ENCODE assay signal across 23 cellular contexts in the genomic region with DNA sequence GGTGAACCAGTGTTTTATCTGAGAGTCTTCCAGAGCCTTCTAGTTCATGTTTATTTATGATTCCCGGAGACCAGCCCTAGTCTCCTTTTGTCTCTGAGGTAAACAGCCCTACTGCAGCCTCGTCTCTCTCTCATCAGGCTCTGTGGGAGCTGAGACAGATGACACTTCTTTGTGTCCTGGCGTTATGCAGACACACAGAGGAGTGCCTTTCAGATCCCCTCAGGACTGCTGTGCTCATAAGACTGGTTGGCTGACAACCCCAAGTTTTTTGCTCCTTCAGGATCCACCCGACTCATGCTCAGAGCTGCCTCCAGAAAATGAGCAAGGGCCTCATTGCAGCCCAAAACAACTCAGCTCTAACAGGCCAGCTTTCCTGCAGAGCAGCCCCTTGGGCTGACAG.
DNase-seq lines count a peak whose midpoint lies in the region; ATAC-seq and TF ChIP-seq lines count a peak whose summit lies in the region.
"Had no signal": no experiment of that assay in that cellular context is flagged by ENCODE, and none has a peak within 500 bp of the region (broad histone marks: within the 10 kb centered on the region; RNA-seq: fewer than 3 reads in every experiment).

No MANE protein-coding gene starts in this region.

- H3K36me3 ChIP-seq in BLaER1 (no peaks in the 10 kb centered on the region), endodermal cell (ENCODE audit: control insufficient read depth, insufficient read depth, low read length) (no peaks in the 10 kb centered on the region), neuronal stem cell (replicated peaks in 1 of 2; ENCODE audit: control insufficient read depth in 2 of 2, insufficient read depth in 2 of 2, low read length in 2 of 2) (no peaks in the 10 kb centered on the region)

- DNase-seq in H9, result no peak
- peak; percentile 50 for DNase-seq in endodermal cell
- DNase-seq in neuronal stem cell (ENCODE audit: low spot score), result no peak
- no peak for DNase-seq in HFFc6
- DNase-seq in mesenteric fat pad (ENCODE audit: low spot score), result no peak
- no peak for DNase-seq in CD14-positive monocyte (ENCODE audit: low spot score)
- DNase-seq: Caco-2; CD4-positive, alpha-beta memory T cell; DND-41; NCI-H1092; NCI-H1436 treated with DMSO at 0.1 percent for 48 hours; NCI-H1930; NCI-H2171; NCI-H446 treated with DMSO at 0.1 percent for 48 hours; NCI-H526 treated with DMSO at 0.1 percent for 48 hours; PC-9; SHP77 treated with DMSO at 0.1 percent for 48 hours; SK-N-SH had no signal

- TF ChIP-seq CTCF in H9 (conservative IDR thresholded peaks at IDR 0.05), result no peak
- TF ChIP-seq CTCF in endodermal cell (conservative IDR thresholded peaks at IDR 0.05), result no peak
- TF ChIP-seq CTCF in HFFc6 (IDR thresholded peaks at IDR 0.05), result no peak
- no peak for TF ChIP-seq CTCF in CD14-positive monocyte (IDR thresholded peaks at IDR 0.05)

- H2BK120ac ChIP-seq in H9 (ENCODE audit: low read depth, low read length, poor library complexity, severe bottlenecking) (no peak overlapping the region), neuronal stem cell (ENCODE audit: low read depth, low read length) (no peak overlapping the region)

- WGBS in H9 (ENCODE audit: extremely low coverage, insufficient read length, low lambda C conversion rate), result no CpG with 5 or more reads among the region's 4 CpGs
- 34 to 62% methylated on average over 4 of the region's 4 CpGs for WGBS in endodermal cell (ENCODE audit: insufficient coverage in 1 of 2, insufficient read length in 1 of 2), 2 experiments
- WGBS in neuronal stem cell (ENCODE audit: extremely low coverage in 2 of 2, insufficient read length in 2 of 2, insufficient replicate concordance in 1 of 2), 2 donors, result no CpG with 5 or more reads among the region's 4 CpGs

- no peak overlapping the region for H3K9ac ChIP-seq in BLaER1
- no peak overlapping the region for H3K9ac ChIP-seq in H9 (ENCODE audit: extremely low read depth, insufficient read length, low read length)
- no peak overlapping the region for H3K9ac ChIP-seq in endodermal cell (ENCODE audit: extremely low read depth, low read length, poor library complexity, severe bottlenecking)
- no peak overlapping the region for H3K9ac ChIP-seq in neuronal stem cell (ENCODE audit: low read depth, low read length, poor library complexity)
- H3K9ac ChIP-seq: SK-N-SH had no signal

- no peaks in the 10 kb centered on the region for H3K79me2 ChIP-seq in H9 (ENCODE audit: insufficient read depth, low read length)

- no peak overlapping the region for H2BK20ac ChIP-seq in H9 (ENCODE audit: low read depth, low read length, poor library complexity, severe bottlenecking)

- H2BK15ac ChIP-seq in H9 (ENCODE audit: low read depth, low read length) (no peak overlapping the region), neuronal stem cell (ENCODE audit: low read length) (no peak overlapping the region)

- H3K4me1 ChIP-seq in BLaER1 (peaks cover 46% of the 10 kb centered on the region), H9 (ENCODE audit: insufficient read depth, low read length) (no peaks in the 10 kb centered on the region), endodermal cell (ENCODE audit: control insufficient read depth, insufficient read depth, low read length) (no peaks in the 10 kb centered on the region), neuronal stem cell (ENCODE audit: control insufficient read depth in 2 of 2, insufficient read depth in 1 of 2, low read depth in 1 of 2, low read length in 2 of 2) (peaks cover 0 to 4% of the 10 kb centered on the region in 2 donors)
- H3K4me1 ChIP-seq: Caco-2 had no signal

- H3T11ph ChIP-seq in H9 (ENCODE audit: low read length), result no peak overlapping the region

- H3K79me1 ChIP-seq in H9 (ENCODE audit: insufficient read depth, low read depth, low read length, poor library complexity, severe bottlenecking) (no peaks in the 10 kb centered on the region), neuronal stem cell (ENCODE audit: low read depth, low read length) (no peaks in the 10 kb centered on the region)

- H3K27ac ChIP-seq in BLaER1, result 0 out of 2 replicates have a peak overlapping the region, but pooled peaks have one; percentile 22
- no peak overlapping the region for H3K27ac ChIP-seq in H9 (ENCODE audit: insufficient read length, low read depth, low read length)
- H3K27ac ChIP-seq in endodermal cell (ENCODE audit: low read depth, low read length), result peak overlapping the region; percentile 91
- H3K27ac ChIP-seq in neuronal stem cell (replicated peaks; ENCODE audit: low read length), result no peak overlapping the region
- H3K27ac ChIP-seq: PC-9, RWPE1 had no signal

- H3K36me3 Mint-ChIP-seq in H9 (ENCODE audit: insufficient read depth in 1 of 3, low read depth in 3 of 3), result no peaks in the 10 kb centered on the region
- H3K36me3 Mint-ChIP-seq in endodermal cell (ENCODE audit: low read depth), result no peaks in the 10 kb centered on the region
- H3K36me3 Mint-ChIP-seq in HFFc6 (ENCODE audit: low read depth), result 0 out of 2 replicates have a peak, but pooled peaks cover 7% of the 10 kb centered on the region
- no peaks in the 10 kb centered on the region for H3K36me3 Mint-ChIP-seq in CD14-positive monocyte
- H3K36me3 Mint-ChIP-seq: CD4-positive, alpha-beta memory T cell had no signal

- H3K27me3 ChIP-seq in BLaER1 (no peaks in the 10 kb centered on the region), H9 (ENCODE audit: insufficient read depth, low read length) (no peaks in the 10 kb centered on the region), endodermal cell (ENCODE audit: control insufficient read depth, insufficient read depth, low read length, poor library complexity, severe bottlenecking) (no peaks in the 10 kb centered on the region), neuronal stem cell (ENCODE audit: control insufficient read depth in 3 of 3, insufficient read depth in 3 of 3, low read depth in 1 of 3, low read length in 3 of 3) (no peaks in the 10 kb centered on the region)

- H4K8ac ChIP-seq in H9 (replicated peaks; ENCODE audit: insufficient read length, low read depth, low read length), result no peak overlapping the region
- no peak overlapping the region for H4K8ac ChIP-seq in neuronal stem cell (ENCODE audit: low read depth, low read length)

- no peak overlapping the region for H3K23ac ChIP-seq in H9 (ENCODE audit: insufficient read length, low read depth, low read length)
- no peak overlapping the region for H3K23ac ChIP-seq in neuronal stem cell (ENCODE audit: low read depth, low read length, poor library complexity)

- ATAC-seq in HG02938 (IDR thresholded peaks at IDR 0.05; ENCODE audit: unreplicated experiment), result no peak
- ATAC-seq: HepG2, K562 had no signal

- H3K9me3 Mint-ChIP-seq in H9 (no peaks in the 10 kb centered on the region), endodermal cell (no peaks in the 10 kb centered on the region), HFFc6 (no peaks in the 10 kb centered on the region), CD14-positive monocyte (peaks cover 0 to 3% (median 0%) of the 10 kb centered on the region in 7 donors)

- H4K5ac ChIP-seq in H9 (ENCODE audit: insufficient read length, low read depth, low read length), result no peak overlapping the region

- H3K27ac Mint-ChIP-seq in H9 (peak overlapping the region in 2 of 3 experiments; percentile 13 to 72; a peak in 1 of 7 replicates), endodermal cell (peak overlapping the region; percentile 20), HFFc6 (no peak overlapping the region), CD14-positive monocyte (no peak overlapping the region)
- H3K27ac Mint-ChIP-seq: CD4-positive, alpha-beta memory T cell had no signal

- no peak overlapping the region for H2BK5ac ChIP-seq in H9 (ENCODE audit: insufficient read length, low read length)
- H2BK5ac ChIP-seq in neuronal stem cell (ENCODE audit: low read length), result no peak overlapping the region

- H3K27me3 Mint-ChIP-seq in H9 (ENCODE audit: low read depth) (no peaks in the 10 kb centered on the region), endodermal cell (ENCODE audit: insufficient read depth) (no peaks in the 10 kb centered on the region), HFFc6 (ENCODE audit: insufficient read depth) (peaks cover 2% of the 10 kb centered on the region; the same call in 1 of the 2 replicates), CD14-positive monocyte (ENCODE audit: low read depth in 3 of 3) (peaks cover 0 to 2% (median 1%) of the 10 kb centered on the region in 3 donors)
- H3K27me3 Mint-ChIP-seq: CD4-positive, alpha-beta memory T cell had no signal

- no peak overlapping the region for H3K4me2 ChIP-seq in BLaER1
- no peak overlapping the region for H3K4me2 ChIP-seq in H9 (ENCODE audit: insufficient read depth, insufficient read length, low read length)
- H3K4me2 ChIP-seq in neuronal stem cell (ENCODE audit: insufficient read depth, low read length, poor library complexity, severe bottlenecking), result no peak overlapping the region
- H3K4me2 ChIP-seq: PC-9, SK-N-SH had no signal

- H3K18ac ChIP-seq in H9 (ENCODE audit: insufficient read length, low read depth, low read length), result no peak overlapping the region
- H3K18ac ChIP-seq in neuronal stem cell (ENCODE audit: low read length), result no peak overlapping the region

- no peak overlapping the region for H3K14ac ChIP-seq in H9 (ENCODE audit: insufficient read depth, low read length)
- no peak overlapping the region for H3K14ac ChIP-seq in neuronal stem cell (ENCODE audit: low read length)

- intact Hi-C loops in CD14-positive monocyte (cut with micrococcal nuclease), result no loop called here

- H3K23me2 ChIP-seq in H9 (ENCODE audit: insufficient read length, low read depth, low read length, poor library complexity, severe bottlenecking), result no peaks in the 10 kb centered on the region

- H4K91ac ChIP-seq in H9 (ENCODE audit: insufficient read length, low read depth, low read length) (no peak overlapping the region), neuronal stem cell (ENCODE audit: low read depth, low read length, poor library complexity) (no peak overlapping the region)

- H3K9me3 ChIP-seq in BLaER1 (peaks cover 27% of the 10 kb centered on the region), H9 (ENCODE audit: control insufficient read depth, low read depth, low read length) (no peaks in the 10 kb centered on the region), endodermal cell (ENCODE audit: control insufficient read depth, low read length) (no peaks in the 10 kb centered on the region), neuronal stem cell (replicated peaks in 1 of 2; ENCODE audit: control insufficient read depth in 2 of 2, insufficient read depth in 1 of 2, low read depth in 1 of 2, low read length in 2 of 2) (no peaks in the 10 kb centered on the region)
- H3K9me3 ChIP-seq: Caco-2, SK-N-SH had no signal

- H3K4me3 Mint-ChIP-seq in H9, result no peak overlapping the region
- no peak overlapping the region for H3K4me3 Mint-ChIP-seq in endodermal cell
- no peak overlapping the region for H3K4me3 Mint-ChIP-seq in HFFc6
- H3K4me3 Mint-ChIP-seq in CD14-positive monocyte, result no peak overlapping the region
- H3K4me3 Mint-ChIP-seq: CD4-positive, alpha-beta memory T cell had no signal

- H2AFZ ChIP-seq in H9 (ENCODE audit: low read length), result no peak overlapping the region
- H2AFZ ChIP-seq in neuronal stem cell (ENCODE audit: low read length), result peak overlapping the region; percentile 86
- H2AFZ ChIP-seq: PC-9 had no signal

- H3K4me3 ChIP-seq in BLaER1 (no peak overlapping the region), endodermal cell (ENCODE audit: low read length) (no peak overlapping the region), neuronal stem cell (ENCODE audit: low read length in 2 of 2) (no peak overlapping the region)
- H3K4me3 ChIP-seq: K562, PC-9 had no signal

- H2BK12ac ChIP-seq in H9 (ENCODE audit: insufficient read length, low read depth, low read length), result no peak overlapping the region
- H2BK12ac ChIP-seq in neuronal stem cell (ENCODE audit: low read length), result no peak overlapping the region

- H3K4me1 Mint-ChIP-seq in H9, result peaks cover 8 to 12% of the 10 kb centered on the region in 2 experiments; a peak in 3 of 4 replicates
- H3K4me1 Mint-ChIP-seq in endodermal cell, result peaks cover 7% of the 10 kb centered on the region
- H3K4me1 Mint-ChIP-seq in HFFc6 (ENCODE audit: low read depth), result peaks cover 25% of the 10 kb centered on the region
- H3K4me1 Mint-ChIP-seq in CD14-positive monocyte, result no peaks in the 10 kb centered on the region
- H3K4me1 Mint-ChIP-seq: CD4-positive, alpha-beta memory T cell had no signal

- no peak overlapping the region for H3K56ac ChIP-seq in H9 (ENCODE audit: insufficient read length, low read depth, low read length)

- H4K20me1 ChIP-seq in BLaER1 (no peaks in the 10 kb centered on the region), H9 (ENCODE audit: control insufficient read depth, insufficient read depth, insufficient read length) (no peaks in the 10 kb centered on the region)

- H2AK5ac ChIP-seq in H9 (ENCODE audit: insufficient read length, low read length) (no peak overlapping the region), neuronal stem cell (ENCODE audit: low read depth, low read length) (no peak overlapping the region)

- H3K4ac ChIP-seq in H9 (ENCODE audit: low read depth, low read length), result no peak overlapping the region
- no peak overlapping the region for H3K4ac ChIP-seq in neuronal stem cell (ENCODE audit: low read length)

Comparison
In these comparisons a context has a peak if more than half of its experiments do, and no peak if none do; other contexts are left out.
1. H3K27ac ChIP-seq: peak in BLaER1 (single experiment) and endodermal cell (single experiment); none in H9 (single experiment) and neuronal stem cell (single experiment).
2. H3K27ac Mint-ChIP-seq: peak in H9 (2 of 3) and endodermal cell (single experiment); none in HFFc6 (single experiment) and CD14-positive monocyte (0 of 7).